ENCODE assay signal across 1 cellular context in the genomic region with DNA sequence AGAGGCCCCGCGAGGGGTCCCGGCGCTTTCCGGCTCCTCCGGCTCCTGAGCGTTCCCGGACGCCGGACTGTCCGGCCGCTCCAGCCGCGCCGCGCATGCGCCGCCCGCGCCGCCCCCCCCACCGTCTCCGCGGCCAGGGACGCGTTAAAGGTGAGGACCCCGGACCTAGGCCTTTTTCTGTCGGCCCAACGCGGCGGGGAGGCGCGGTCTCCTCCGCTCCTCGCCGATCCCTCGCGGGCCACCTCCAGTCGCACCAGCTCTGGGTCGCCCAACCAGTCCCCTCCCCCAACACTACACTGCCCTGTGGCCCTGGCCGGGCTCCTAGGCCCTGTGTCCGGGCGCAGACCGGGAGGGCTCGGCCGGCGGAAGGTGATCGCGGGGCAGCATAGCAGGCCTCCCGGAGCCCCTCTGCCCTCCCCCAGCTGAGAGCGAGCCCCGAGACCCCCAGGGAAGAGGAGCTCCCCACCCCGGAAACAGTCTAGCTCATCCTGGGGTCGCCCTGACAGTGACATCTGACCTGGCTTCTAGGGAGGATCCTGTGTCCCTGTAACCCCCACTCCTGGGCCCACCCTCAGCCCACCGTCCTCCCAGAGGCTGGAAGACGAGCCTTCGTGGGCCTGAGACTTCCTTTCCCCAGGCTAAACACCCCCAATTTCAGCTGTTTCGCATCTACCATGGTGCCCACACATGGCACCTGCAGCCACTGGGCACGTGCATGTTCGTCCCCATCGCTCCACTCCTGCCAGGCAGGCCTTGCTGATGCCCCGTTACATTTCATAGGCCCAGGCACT.
TF ChIP-seq lines count a peak whose summit lies in the region.

No MANE protein-coding gene starts in this region.

TF ChIP-seq in GM12878, 131 proteins besides CTCF, POLR2A, EP300 and RAD21 (continued from another document and continues in another):
- TF ChIP-seq ZZZ3 (IDR thresholded peaks at IDR 0.05; ENCODE audit: control insufficient read depth, insufficient read length, low read depth) (no peak), LARP7 (IDR thresholded peaks at IDR 0.05) (no peak; the same call in none of the 2 replicates), NR2F1 (conservative IDR thresholded peaks at IDR 0.05) (peak; percentile 75), CBFB (IDR thresholded peaks at IDR 0.05; ENCODE audit: low read depth) (no peak), BHLHE40 (IDR thresholded peaks at IDR 0.05; ENCODE audit: borderline replicate concordance in 1 of 2, low read depth in 2 of 2, low read length in 1 of 2) (peak in 1 of 2 experiments; percentile 33; a peak in 1 of 4 replicates), IKZF1 (conservative IDR thresholded peaks at IDR 0.05) (peak; percentile 35), PML (IDR thresholded peaks at IDR 0.05; ENCODE audit: low read length) (no peak), DPF2 (IDR thresholded peaks at IDR 0.05) (peak; percentile 36; the same call in 1 of the 2 replicates), WRNIP1 (IDR thresholded peaks at IDR 0.05; ENCODE audit: borderline replicate concordance, low read depth, low read length) (no peak), ETV6 (conservative IDR thresholded peaks at IDR 0.05 in 1 of 2, IDR thresholded peaks at IDR 0.05 in 1 of 2; ENCODE audit: borderline replicate concordance in 1 of 2, low read depth in 1 of 2) (no peak), YY1 (IDR thresholded peaks at IDR 0.05; ENCODE audit: low read depth, low read length) (0 out of 2 replicates have a peak, but pooled peaks have one; percentile 4), RFX5 (IDR thresholded peaks at IDR 0.05; ENCODE audit: low read depth, low read length) (no peak), ZBED1 (IDR thresholded peaks at IDR 0.05; ENCODE audit: borderline replicate concordance) (no peak), JUND (IDR thresholded peaks at IDR 0.05; ENCODE audit: low read depth, low read length) (no peak), CHD4 (IDR thresholded peaks at IDR 0.05) (no peak), CREM (IDR thresholded peaks at IDR 0.05; ENCODE audit: low read depth) (no peak), HDGF (IDR thresholded peaks at IDR 0.05) (peak; percentile 77; the same call in 1 of the 2 replicates), NBN (IDR thresholded peaks at IDR 0.05) (peak; percentile 47; the same call in 1 of the 2 replicates), MYC (IDR thresholded peaks at IDR 0.05; ENCODE audit: insufficient read depth, insufficient read length, insufficient replicate concordance, low read length, severe bottlenecking) (no peak), BACH1 (IDR thresholded peaks at IDR 0.05; ENCODE audit: borderline replicate concordance) (peak; percentile 61; the same call in 1 of the 2 replicates)
- TF ChIP-seq, protein P1, sequence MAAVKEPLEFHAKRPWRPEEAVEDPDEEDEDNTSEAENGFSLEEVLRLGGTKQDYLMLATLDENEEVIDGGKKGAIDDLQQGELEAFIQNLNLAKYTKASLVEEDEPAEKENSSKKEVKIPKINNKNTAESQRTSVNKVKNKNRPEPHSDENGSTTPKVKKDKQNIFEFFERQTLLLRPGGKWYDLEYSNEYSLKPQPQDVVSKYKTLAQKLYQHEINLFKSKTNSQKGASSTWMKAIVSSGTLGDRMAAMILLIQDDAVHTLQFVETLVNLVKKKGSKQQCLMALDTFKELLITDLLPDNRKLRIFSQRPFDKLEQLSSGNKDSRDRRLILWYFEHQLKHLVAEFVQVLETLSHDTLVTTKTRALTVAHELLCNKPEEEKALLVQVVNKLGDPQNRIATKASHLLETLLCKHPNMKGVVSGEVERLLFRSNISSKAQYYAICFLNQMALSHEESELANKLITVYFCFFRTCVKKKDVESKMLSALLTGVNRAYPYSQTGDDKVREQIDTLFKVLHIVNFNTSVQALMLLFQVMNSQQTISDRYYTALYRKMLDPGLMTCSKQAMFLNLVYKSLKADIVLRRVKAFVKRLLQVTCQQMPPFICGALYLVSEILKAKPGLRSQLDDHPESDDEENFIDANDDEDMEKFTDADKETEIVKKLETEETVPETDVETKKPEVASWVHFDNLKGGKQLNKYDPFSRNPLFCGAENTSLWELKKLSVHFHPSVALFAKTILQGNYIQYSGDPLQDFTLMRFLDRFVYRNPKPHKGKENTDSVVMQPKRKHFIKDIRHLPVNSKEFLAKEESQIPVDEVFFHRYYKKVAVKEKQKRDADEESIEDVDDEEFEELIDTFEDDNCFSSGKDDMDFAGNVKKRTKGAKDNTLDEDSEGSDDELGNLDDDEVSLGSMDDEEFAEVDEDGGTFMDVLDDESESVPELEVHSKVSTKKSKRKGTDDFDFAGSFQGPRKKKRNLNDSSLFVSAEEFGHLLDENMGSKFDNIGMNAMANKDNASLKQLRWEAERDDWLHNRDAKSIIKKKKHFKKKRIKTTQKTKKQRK (IDR thresholded peaks at IDR 0.05; ENCODE audit: low read depth, low read length) = no peak
- TF ChIP-seq, protein P2, sequence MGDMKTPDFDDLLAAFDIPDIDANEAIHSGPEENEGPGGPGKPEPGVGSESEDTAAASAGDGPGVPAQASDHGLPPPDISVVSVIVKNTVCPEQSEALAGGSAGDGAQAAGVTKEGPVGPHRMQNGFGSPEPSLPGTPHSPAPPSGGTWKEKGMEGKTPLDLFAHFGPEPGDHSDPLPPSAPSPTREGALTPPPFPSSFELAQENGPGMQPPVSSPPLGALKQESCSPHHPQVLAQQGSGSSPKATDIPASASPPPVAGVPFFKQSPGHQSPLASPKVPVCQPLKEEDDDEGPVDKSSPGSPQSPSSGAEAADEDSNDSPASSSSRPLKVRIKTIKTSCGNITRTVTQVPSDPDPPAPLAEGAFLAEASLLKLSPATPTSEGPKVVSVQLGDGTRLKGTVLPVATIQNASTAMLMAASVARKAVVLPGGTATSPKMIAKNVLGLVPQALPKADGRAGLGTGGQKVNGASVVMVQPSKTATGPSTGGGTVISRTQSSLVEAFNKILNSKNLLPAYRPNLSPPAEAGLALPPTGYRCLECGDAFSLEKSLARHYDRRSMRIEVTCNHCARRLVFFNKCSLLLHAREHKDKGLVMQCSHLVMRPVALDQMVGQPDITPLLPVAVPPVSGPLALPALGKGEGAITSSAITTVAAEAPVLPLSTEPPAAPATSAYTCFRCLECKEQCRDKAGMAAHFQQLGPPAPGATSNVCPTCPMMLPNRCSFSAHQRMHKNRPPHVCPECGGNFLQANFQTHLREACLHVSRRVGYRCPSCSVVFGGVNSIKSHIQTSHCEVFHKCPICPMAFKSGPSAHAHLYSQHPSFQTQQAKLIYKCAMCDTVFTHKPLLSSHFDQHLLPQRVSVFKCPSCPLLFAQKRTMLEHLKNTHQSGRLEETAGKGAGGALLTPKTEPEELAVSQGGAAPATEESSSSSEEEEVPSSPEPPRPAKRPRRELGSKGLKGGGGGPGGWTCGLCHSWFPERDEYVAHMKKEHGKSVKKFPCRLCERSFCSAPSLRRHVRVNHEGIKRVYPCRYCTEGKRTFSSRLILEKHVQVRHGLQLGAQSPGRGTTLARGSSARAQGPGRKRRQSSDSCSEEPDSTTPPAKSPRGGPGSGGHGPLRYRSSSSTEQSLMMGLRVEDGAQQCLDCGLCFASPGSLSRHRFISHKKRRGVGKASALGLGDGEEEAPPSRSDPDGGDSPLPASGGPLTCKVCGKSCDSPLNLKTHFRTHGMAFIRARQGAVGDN (IDR thresholded peaks at IDR 0.05) = no peak
- TF ChIP-seq, protein P3, sequence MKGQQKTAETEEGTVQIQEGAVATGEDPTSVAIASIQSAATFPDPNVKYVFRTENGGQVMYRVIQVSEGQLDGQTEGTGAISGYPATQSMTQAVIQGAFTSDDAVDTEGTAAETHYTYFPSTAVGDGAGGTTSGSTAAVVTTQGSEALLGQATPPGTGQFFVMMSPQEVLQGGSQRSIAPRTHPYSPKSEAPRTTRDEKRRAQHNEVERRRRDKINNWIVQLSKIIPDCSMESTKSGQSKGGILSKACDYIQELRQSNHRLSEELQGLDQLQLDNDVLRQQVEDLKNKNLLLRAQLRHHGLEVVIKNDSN (IDR thresholded peaks at IDR 0.05; ENCODE audit: borderline replicate concordance, extremely low read length, insufficient read depth, low read depth, low read length) = no peak
- TF ChIP-seq, protein P4, sequence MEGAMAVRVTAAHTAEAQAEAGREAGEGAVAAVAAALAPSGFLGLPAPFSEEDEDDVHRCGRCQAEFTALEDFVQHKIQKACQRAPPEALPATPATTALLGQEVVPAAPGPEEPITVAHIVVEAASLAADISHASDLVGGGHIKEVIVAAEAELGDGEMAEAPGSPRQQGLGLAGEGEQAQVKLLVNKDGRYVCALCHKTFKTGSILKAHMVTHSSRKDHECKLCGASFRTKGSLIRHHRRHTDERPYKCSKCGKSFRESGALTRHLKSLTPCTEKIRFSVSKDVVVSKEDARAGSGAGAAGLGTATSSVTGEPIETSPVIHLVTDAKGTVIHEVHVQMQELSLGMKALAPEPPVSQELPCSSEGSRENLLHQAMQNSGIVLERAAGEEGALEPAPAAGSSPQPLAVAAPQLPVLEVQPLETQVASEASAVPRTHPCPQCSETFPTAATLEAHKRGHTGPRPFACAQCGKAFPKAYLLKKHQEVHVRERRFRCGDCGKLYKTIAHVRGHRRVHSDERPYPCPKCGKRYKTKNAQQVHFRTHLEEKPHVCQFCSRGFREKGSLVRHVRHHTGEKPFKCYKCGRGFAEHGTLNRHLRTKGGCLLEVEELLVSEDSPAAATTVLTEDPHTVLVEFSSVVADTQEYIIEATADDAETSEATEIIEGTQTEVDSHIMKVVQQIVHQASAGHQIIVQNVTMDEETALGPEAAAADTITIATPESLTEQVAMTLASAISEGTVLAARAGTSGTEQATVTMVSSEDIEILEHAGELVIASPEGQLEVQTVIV (IDR thresholded peaks at IDR 0.05; ENCODE audit: borderline replicate concordance, partially characterized antibody) = no peak
- TF ChIP-seq, protein P5, sequence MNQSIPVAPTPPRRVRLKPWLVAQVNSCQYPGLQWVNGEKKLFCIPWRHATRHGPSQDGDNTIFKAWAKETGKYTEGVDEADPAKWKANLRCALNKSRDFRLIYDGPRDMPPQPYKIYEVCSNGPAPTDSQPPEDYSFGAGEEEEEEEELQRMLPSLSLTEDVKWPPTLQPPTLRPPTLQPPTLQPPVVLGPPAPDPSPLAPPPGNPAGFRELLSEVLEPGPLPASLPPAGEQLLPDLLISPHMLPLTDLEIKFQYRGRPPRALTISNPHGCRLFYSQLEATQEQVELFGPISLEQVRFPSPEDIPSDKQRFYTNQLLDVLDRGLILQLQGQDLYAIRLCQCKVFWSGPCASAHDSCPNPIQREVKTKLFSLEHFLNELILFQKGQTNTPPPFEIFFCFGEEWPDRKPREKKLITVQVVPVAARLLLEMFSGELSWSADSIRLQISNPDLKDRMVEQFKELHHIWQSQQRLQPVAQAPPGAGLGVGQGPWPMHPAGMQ (IDR thresholded peaks at IDR 0.05; ENCODE audit: borderline replicate concordance) = no peak
- TF ChIP-seq, protein P6, sequence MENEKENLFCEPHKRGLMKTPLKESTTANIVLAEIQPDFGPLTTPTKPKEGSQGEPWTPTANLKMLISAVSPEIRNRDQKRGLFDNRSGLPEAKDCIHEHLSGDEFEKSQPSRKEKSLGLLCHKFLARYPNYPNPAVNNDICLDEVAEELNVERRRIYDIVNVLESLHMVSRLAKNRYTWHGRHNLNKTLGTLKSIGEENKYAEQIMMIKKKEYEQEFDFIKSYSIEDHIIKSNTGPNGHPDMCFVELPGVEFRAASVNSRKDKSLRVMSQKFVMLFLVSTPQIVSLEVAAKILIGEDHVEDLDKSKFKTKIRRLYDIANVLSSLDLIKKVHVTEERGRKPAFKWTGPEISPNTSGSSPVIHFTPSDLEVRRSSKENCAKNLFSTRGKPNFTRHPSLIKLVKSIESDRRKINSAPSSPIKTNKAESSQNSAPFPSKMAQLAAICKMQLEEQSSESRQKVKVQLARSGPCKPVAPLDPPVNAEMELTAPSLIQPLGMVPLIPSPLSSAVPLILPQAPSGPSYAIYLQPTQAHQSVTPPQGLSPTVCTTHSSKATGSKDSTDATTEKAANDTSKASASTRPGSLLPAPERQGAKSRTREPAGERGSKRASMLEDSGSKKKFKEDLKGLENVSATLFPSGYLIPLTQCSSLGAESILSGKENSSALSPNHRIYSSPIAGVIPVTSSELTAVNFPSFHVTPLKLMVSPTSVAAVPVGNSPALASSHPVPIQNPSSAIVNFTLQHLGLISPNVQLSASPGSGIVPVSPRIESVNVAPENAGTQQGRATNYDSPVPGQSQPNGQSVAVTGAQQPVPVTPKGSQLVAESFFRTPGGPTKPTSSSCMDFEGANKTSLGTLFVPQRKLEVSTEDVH (IDR thresholded peaks at IDR 0.05; ENCODE audit: low read depth, partially characterized antibody) = no peak
- TF ChIP-seq, protein P7, sequence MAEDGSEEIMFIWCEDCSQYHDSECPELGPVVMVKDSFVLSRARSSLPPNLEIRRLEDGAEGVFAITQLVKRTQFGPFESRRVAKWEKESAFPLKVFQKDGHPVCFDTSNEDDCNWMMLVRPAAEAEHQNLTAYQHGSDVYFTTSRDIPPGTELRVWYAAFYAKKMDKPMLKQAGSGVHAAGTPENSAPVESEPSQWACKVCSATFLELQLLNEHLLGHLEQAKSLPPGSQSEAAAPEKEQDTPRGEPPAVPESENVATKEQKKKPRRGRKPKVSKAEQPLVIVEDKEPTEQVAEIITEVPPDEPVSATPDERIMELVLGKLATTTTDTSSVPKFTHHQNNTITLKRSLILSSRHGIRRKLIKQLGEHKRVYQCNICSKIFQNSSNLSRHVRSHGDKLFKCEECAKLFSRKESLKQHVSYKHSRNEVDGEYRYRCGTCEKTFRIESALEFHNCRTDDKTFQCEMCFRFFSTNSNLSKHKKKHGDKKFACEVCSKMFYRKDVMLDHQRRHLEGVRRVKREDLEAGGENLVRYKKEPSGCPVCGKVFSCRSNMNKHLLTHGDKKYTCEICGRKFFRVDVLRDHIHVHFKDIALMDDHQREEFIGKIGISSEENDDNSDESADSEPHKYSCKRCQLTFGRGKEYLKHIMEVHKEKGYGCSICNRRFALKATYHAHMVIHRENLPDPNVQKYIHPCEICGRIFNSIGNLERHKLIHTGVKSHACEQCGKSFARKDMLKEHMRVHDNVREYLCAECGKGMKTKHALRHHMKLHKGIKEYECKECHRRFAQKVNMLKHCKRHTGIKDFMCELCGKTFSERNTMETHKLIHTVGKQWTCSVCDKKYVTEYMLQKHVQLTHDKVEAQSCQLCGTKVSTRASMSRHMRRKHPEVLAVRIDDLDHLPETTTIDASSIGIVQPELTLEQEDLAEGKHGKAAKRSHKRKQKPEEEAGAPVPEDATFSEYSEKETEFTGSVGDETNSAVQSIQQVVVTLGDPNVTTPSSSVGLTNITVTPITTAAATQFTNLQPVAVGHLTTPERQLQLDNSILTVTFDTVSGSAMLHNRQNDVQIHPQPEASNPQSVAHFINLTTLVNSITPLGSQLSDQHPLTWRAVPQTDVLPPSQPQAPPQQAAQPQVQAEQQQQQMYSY (CRISPR knock-in tag; IDR thresholded peaks at IDR 0.05) = no peak
- TF ChIP-seq, protein P8, sequence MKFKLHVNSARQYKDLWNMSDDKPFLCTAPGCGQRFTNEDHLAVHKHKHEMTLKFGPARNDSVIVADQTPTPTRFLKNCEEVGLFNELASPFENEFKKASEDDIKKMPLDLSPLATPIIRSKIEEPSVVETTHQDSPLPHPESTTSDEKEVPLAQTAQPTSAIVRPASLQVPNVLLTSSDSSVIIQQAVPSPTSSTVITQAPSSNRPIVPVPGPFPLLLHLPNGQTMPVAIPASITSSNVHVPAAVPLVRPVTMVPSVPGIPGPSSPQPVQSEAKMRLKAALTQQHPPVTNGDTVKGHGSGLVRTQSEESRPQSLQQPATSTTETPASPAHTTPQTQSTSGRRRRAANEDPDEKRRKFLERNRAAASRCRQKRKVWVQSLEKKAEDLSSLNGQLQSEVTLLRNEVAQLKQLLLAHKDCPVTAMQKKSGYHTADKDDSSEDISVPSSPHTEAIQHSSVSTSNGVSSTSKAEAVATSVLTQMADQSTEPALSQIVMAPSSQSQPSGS (IDR thresholded peaks at IDR 0.05; ENCODE audit: low read length) = no peak
- TF ChIP-seq, protein P9, sequence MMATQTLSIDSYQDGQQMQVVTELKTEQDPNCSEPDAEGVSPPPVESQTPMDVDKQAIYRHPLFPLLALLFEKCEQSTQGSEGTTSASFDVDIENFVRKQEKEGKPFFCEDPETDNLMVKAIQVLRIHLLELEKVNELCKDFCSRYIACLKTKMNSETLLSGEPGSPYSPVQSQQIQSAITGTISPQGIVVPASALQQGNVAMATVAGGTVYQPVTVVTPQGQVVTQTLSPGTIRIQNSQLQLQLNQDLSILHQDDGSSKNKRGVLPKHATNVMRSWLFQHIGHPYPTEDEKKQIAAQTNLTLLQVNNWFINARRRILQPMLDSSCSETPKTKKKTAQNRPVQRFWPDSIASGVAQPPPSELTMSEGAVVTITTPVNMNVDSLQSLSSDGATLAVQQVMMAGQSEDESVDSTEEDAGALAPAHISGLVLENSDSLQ (IDR thresholded peaks at IDR 0.05) = no peak
